In genomic region chr1:212666116-212666775, GRCh38 we compare ENCODE assay signal across 15 cellular contexts. TPM values are rescaled to one million over a fixed set of nuclear protein-coding genes. Genes with fewer than 3 reads are reported as not detected.
DNase-seq lines count a peak whose midpoint lies in the region; ATAC-seq and TF ChIP-seq lines count a peak whose summit lies in the region.
"Had no signal": no experiment of that assay in that cellular context is flagged by ENCODE, and none has a peak within 500 bp of the region (broad histone marks: within the 10 kb centered on the region; RNA-seq: fewer than 3 reads in every experiment).

No MANE protein-coding gene starts in this region.

- H3K27me3 ChIP-seq in left ventricle myocardium inferior (ENCODE audit: low read depth) (no peaks in the 10 kb centered on the region), mesenchymal stem cell (ENCODE audit: control insufficient read depth in 1 of 2, insufficient read depth in 1 of 2, low read length in 2 of 2) (no peaks in the 10 kb centered on the region), thyroid gland (no peaks in the 10 kb centered on the region)
- H3K27me3 ChIP-seq: vagina had no signal

- H3K27ac Mint-ChIP-seq in activated T-helper 17 cell treated with anti-CD3 and anti-CD28 coated beads, Interleukin-2, amount 50 U/mL, for 72 hours = peak overlapping the region; percentile 54
- no peak overlapping the region for H3K27ac Mint-ChIP-seq in stimulated activated effector memory CD8-positive, alpha-beta T cell treated with anti-CD3 and anti-CD28 coated beads, Interleukin-12 subunit alpha, Interleukin-12 subunit beta, amount 100 ng/mL, for 72 hours
- H3K27ac Mint-ChIP-seq: IgD-negative memory B cell had no signal

- no peaks in the 10 kb centered on the region for H3K36me3 Mint-ChIP-seq in activated T-helper 17 cell treated with anti-CD3 and anti-CD28 coated beads, Interleukin-2, amount 50 U/mL, for 72 hours (ENCODE audit: low read depth)
- H3K36me3 Mint-ChIP-seq in stimulated activated effector memory CD8-positive, alpha-beta T cell treated with anti-CD3 and anti-CD28 coated beads, Interleukin-12 subunit alpha, Interleukin-12 subunit beta, amount 100 ng/mL, for 72 hours = peaks cover 4% of the 10 kb centered on the region
- H3K36me3 Mint-ChIP-seq: activated CD8-positive, alpha-beta memory T cell treated with anti-CD3 and anti-CD28 coated beads, Interleukin-2, amount 10 ng/mL, durations not matched to agents 7 days and 5 days; IgD-negative memory B cell had no signal

- H2BK120ac ChIP-seq in mesenchymal stem cell (ENCODE audit: low read depth, low read length) = no peak overlapping the region

- H3K4me3 Mint-ChIP-seq in activated T-helper 17 cell treated with anti-CD3 and anti-CD28 coated beads, Interleukin-2, amount 50 U/mL, for 72 hours = peak overlapping the region; percentile 77
- H3K4me3 Mint-ChIP-seq in stimulated activated effector memory CD8-positive, alpha-beta T cell treated with anti-CD3 and anti-CD28 coated beads, Interleukin-12 subunit alpha, Interleukin-12 subunit beta, amount 100 ng/mL, for 72 hours = peak overlapping the region; percentile 73

- peaks cover 3% of the 10 kb centered on the region for H3K27me3 Mint-ChIP-seq in activated T-helper 17 cell treated with anti-CD3 and anti-CD28 coated beads, Interleukin-2, amount 50 U/mL, for 72 hours
- H3K27me3 Mint-ChIP-seq: IgD-negative memory B cell had no signal

- TF ChIP-seq CTCF in left ventricle myocardium inferior (IDR thresholded peaks at IDR 0.05; ENCODE audit: borderline replicate concordance) (no peak), thyroid gland (IDR thresholded peaks at IDR 0.05) (no peak)

- no peaks in the 10 kb centered on the region for H3K9me3 Mint-ChIP-seq in activated T-helper 17 cell treated with anti-CD3 and anti-CD28 coated beads, Interleukin-2, amount 50 U/mL, for 72 hours
- H3K9me3 Mint-ChIP-seq in stimulated activated effector memory CD8-positive, alpha-beta T cell treated with anti-CD3 and anti-CD28 coated beads, Interleukin-12 subunit alpha, Interleukin-12 subunit beta, amount 100 ng/mL, for 72 hours = no peaks in the 10 kb centered on the region
- H3K9me3 Mint-ChIP-seq: IgD-negative memory B cell had no signal

- H3K9ac ChIP-seq in mesenchymal stem cell (ENCODE audit: low read length) = peak overlapping the region; percentile 92

- no peak overlapping the region for H3K14ac ChIP-seq in mesenchymal stem cell (ENCODE audit: low read length in 2 of 2)

- H3K79me1 ChIP-seq in mesenchymal stem cell (replicated peaks; ENCODE audit: low read length, poor library complexity, severe bottlenecking) = no peaks in the 10 kb centered on the region

- no peak overlapping the region for H4K91ac ChIP-seq in mesenchymal stem cell (ENCODE audit: low read length)

- no peak overlapping the region for H4K8ac ChIP-seq in mesenchymal stem cell (ENCODE audit: low read length)

- no peaks in the 10 kb centered on the region for H3K36me3 ChIP-seq in left ventricle myocardium inferior
- H3K36me3 ChIP-seq in mesenchymal stem cell (ENCODE audit: control insufficient read depth in 1 of 2, insufficient read depth in 2 of 2, low read depth in 1 of 2, low read length in 2 of 2) = no peaks in the 10 kb centered on the region
- no peaks in the 10 kb centered on the region for H3K36me3 ChIP-seq in thyroid gland
- H3K36me3 ChIP-seq: vagina had no signal

- no peak overlapping the region for H3K4me2 ChIP-seq in mesenchymal stem cell (ENCODE audit: low read length, poor library complexity, severe bottlenecking)

- H3K4me1 Mint-ChIP-seq in activated T-helper 17 cell treated with anti-CD3 and anti-CD28 coated beads, Interleukin-2, amount 50 U/mL, for 72 hours = peaks cover 7% of the 10 kb centered on the region
- H3K4me1 Mint-ChIP-seq in stimulated activated effector memory CD8-positive, alpha-beta T cell treated with anti-CD3 and anti-CD28 coated beads, Interleukin-12 subunit alpha, Interleukin-12 subunit beta, amount 100 ng/mL, for 72 hours = peaks cover 40% of the 10 kb centered on the region

- H2BK15ac ChIP-seq in mesenchymal stem cell (ENCODE audit: low read depth, poor library complexity, severe bottlenecking) = no peak overlapping the region

- H3K4me3 ChIP-seq in left ventricle myocardium inferior (peak overlapping the region; percentile 73), mesenchymal stem cell (ENCODE audit: insufficient read depth in 1 of 2, low read depth in 1 of 2, low read length in 2 of 2) (no peak overlapping the region), thyroid gland (replicated peaks in 1 of 3) (no peak overlapping the region)
- H3K4me3 ChIP-seq: mucosa of descending colon had no signal

- peaks cover 39% of the 10 kb centered on the region for H3K4me1 ChIP-seq in left ventricle myocardium inferior
- H3K4me1 ChIP-seq in mesenchymal stem cell (ENCODE audit: control insufficient read depth, insufficient read depth, low read depth, low read length) = peaks cover 12% of the 10 kb centered on the region
- peaks cover 0 to 14% of the 10 kb centered on the region in 2 donors for H3K4me1 ChIP-seq in thyroid gland
- H3K4me1 ChIP-seq: foreskin keratinocyte had no signal

- H2BK5ac ChIP-seq in mesenchymal stem cell (ENCODE audit: low read depth, low read length, poor library complexity, severe bottlenecking) = peak overlapping the region; percentile 14

- peak overlapping the region; percentile 26 for H2AK5ac ChIP-seq in mesenchymal stem cell (ENCODE audit: low read length, severe bottlenecking)

- intact Hi-C loops in left ventricle myocardium inferior (cut with micrococcal nuclease) = loop anchor here (5.0 kb wide), 1 partner anchor 116 kb away; no protein-coding TSS in a partner anchor
- intact Hi-C loops in Right ventricle myocardium superior (cut with DNase I) = no loop called here
- intact Hi-C loops in thyroid gland (cut with DNase I) = loop anchor here (10.0 kb wide), 1 partner anchor 119 kb away; no protein-coding TSS in a partner anchor

- H3K18ac ChIP-seq in mesenchymal stem cell (ENCODE audit: low read depth in 1 of 2, low read length in 2 of 2) = peak overlapping the region in 1 of 2 experiments; percentile 68

- H3K27ac ChIP-seq in left ventricle myocardium inferior (replicated peaks) (peak overlapping the region; percentile 86), mesenchymal stem cell (ENCODE audit: low read length, poor library complexity, severe bottlenecking) (no peak overlapping the region), thyroid gland (no peak overlapping the region)
- H3K27ac ChIP-seq: foreskin keratinocyte had no signal

- no peak overlapping the region for H3K23ac ChIP-seq in mesenchymal stem cell (ENCODE audit: low read length in 2 of 2)

- ATAC-seq in Right ventricle myocardium superior (ENCODE audit: poor library complexity) = no peak
- no peak for ATAC-seq in activated T-helper 17 cell treated with anti-CD3 and anti-CD28 coated beads, Interleukin-2, amount 50 U/mL, for 72 hours (replicated peaks)
- ATAC-seq in stimulated activated effector memory CD8-positive, alpha-beta T cell treated with anti-CD3 and anti-CD28 coated beads, Interleukin-12 subunit alpha, Interleukin-12 subunit beta, amount 100 ng/mL, for 72 hours = no peak

- no peak for TF ChIP-seq POLR2A in thyroid gland (IDR thresholded peaks at IDR 0.05)

- 81% methylated on average over 10 of the region's 10 CpGs for WGBS in mesenchymal stem cell
- 85 to 89% methylated on average over 10 of the region's 10 CpGs for WGBS in thyroid gland, 2 donors

- H3K9me3 ChIP-seq in left ventricle myocardium inferior (replicated peaks) (no peaks in the 10 kb centered on the region), mesenchymal stem cell (ENCODE audit: control insufficient read depth, low read length) (no peaks in the 10 kb centered on the region), thyroid gland (no peaks in the 10 kb centered on the region)
- H3K9me3 ChIP-seq: mucosa of descending colon, vagina had no signal

- peak overlapping the region; percentile 7 to 95 for H2BK12ac ChIP-seq in mesenchymal stem cell (ENCODE audit: low read length in 2 of 2)

- no peak overlapping the region for H2AFZ ChIP-seq in mesenchymal stem cell (ENCODE audit: low read depth, low read length)

- no peak overlapping the region for H3K4ac ChIP-seq in mesenchymal stem cell (ENCODE audit: low read depth in 1 of 2, low read length in 2 of 2)

- DNase-seq in left ventricle myocardium inferior (no peak), Right ventricle myocardium superior (no peak), mesenchymal stem cell (peak; percentile 10), cerebellar cortex (ENCODE audit: low spot score) (no peak), thyroid gland (no peak)
- peak in 1 of 2 donors; percentile 47 for DNase-seq in stimulated activated effector memory CD8-positive, alpha-beta T cell treated with anti-CD3 and anti-CD28 coated beads, Interleukin-12 subunit alpha, Interleukin-12 subunit beta, amount 100 ng/mL, for 72 hours (ENCODE audit: low spot score in 2 of 2)
- no peak for DNase-seq in activated CD4-positive, alpha-beta T cell treated with anti-CD3 and anti-CD28 coated beads, Interleukin-2, amount 50 U/mL, for 48 hours
- DNase-seq: activated CD8-positive, alpha-beta memory T cell treated with anti-CD3 and anti-CD28 coated beads, Interleukin-2, amount 10 ng/mL, durations not matched to agents 7 days and 5 days; cortex of kidney; NCI-H187 treated with DMSO at 0.1 percent for 48 hours had no signal

RNA-seq across cellular contexts. Expression of gene BATF3, which starts 33.4 kb away (rescaled TPM):
- total RNA-seq in left ventricle myocardium inferior (1.8 TPM), Right ventricle myocardium superior (1.3 TPM), thyroid gland (1 to 10 TPM; 1.2 to 1.6 (median 1.2) TPM)
- 100 to 1,000 TPM in 1 of 2 donors, 10 to 100 TPM in 1; 97.3 to 129 TPM for total RNA-seq in activated T-helper 17 cell treated with anti-CD3 and anti-CD28 coated beads, Interleukin-2, amount 50 U/mL, for 72 hours
- 7.8 TPM for polyA plus RNA-seq in mesenchymal stem cell (2013, experiment 1 of 2)
- polyA plus RNA-seq in mesenchymal stem cell (2013, experiment 2 of 2) = 8.1 TPM

RNA-seq across cellular contexts. Expression of gene ATF3, which starts 57.7 kb away (rescaled TPM):
- 20.0 TPM for total RNA-seq in left ventricle myocardium inferior
- 15.4 TPM for total RNA-seq in Right ventricle myocardium superior
- total RNA-seq in activated T-helper 17 cell treated with anti-CD3 and anti-CD28 coated beads, Interleukin-2, amount 50 U/mL, for 72 hours = 10 to 100 TPM; 26.7 to 35.6 TPM
- 11.5 TPM for polyA plus RNA-seq in mesenchymal stem cell (2013, experiment 1 of 2)
- polyA plus RNA-seq in mesenchymal stem cell (2013, experiment 2 of 2) = 9.7 TPM
- 10 to 100 TPM in 3 of 4 donors, 1 to 10 TPM in 1; 9.2 to 21.2 (median 14.7) TPM for total RNA-seq in thyroid gland

Comparison
In these comparisons a context has a peak if more than half of its experiments do, and no peak if none do; other contexts are left out.
1. RNA of gene BATF3, which starts 33.4 kb away (total RNA-seq): 97.3 to 129 TPM in activated T-helper 17 cell treated with anti-CD3 and anti-CD28 coated beads, Interleukin-2, amount 50 U/mL, for 72 hours; 1.8 TPM in left ventricle myocardium inferior (single experiment), 1.3 TPM in Right ventricle myocardium superior (single experiment) and 1.2 to 1.6 TPM in thyroid gland; every median in the first group is over 10 times any median in the second.